In the genomic region with DNA sequence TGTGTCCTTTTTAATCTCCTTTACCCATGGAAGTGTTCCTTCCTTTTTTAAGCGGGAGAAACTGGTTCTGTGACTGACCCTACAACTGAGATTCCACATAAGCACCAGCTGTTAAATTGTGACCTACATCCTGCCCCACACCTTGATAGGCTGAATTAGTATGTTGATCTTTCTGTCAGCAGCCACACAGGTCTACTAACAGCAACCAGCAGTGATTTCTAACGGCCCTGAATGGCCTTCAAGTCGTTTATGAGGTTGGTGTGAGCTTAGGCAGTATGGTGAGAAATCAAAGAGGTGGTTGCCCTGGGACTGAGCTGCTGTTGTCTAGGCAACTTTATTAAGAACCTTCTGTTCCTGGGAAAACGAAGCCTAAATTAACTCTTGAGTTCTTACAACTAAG, we compare ENCODE assay signal across 14 cellular contexts.
DNase-seq lines count a peak whose midpoint lies in the region; ATAC-seq, FAIRE-seq and TF ChIP-seq lines count a peak whose summit lies in the region.
"Had no signal": no experiment of that assay in that cellular context is flagged by ENCODE, and none has a peak within 500 bp of the region (broad histone marks: within the 10 kb centered on the region; RNA-seq: fewer than 3 reads in every experiment).

No MANE protein-coding gene starts in this region.

- peaks cover 3% of the 10 kb centered on the region; the same call in 1 of the 2 replicates for H3K27me3 Mint-ChIP-seq in WTC11 (ENCODE audit: low read depth)
- H3K27me3 Mint-ChIP-seq: CD4-positive, alpha-beta memory T cell; IgD-negative memory B cell had no signal

- peak; percentile 32 for FAIRE-seq in D721Med (lab: Jason Lieb, UNC)
- FAIRE-seq: A549, H54 had no signal

- DNase-seq in D721Med (ENCODE audit: insufficient read length, low spot score) (no peak), DMS53 (lab: John Stamatoyannopoulos, UW) (peak; percentile 77), WTC11 (ENCODE audit: low spot score) (no peak), left kidney (ENCODE audit: low read depth, low spot score) (peak; percentile 19), dedifferentiated amniotic fluid mesenchymal stem cell (ENCODE audit: extremely low spot score) (no peak), COLO668 (lab: John Stamatoyannopoulos, UW; ENCODE audit: unreplicated experiment) (no peak), NCI-H2227 treated with DMSO at 0.1 percent for 48 hours (lab: John Stamatoyannopoulos, UW) (no peak)
- DNase-seq: BE2C; CD4-positive, alpha-beta memory T cell; COR-L47 had no signal

- H3K27ac Mint-ChIP-seq in WTC11: no peak overlapping the region
- H3K27ac Mint-ChIP-seq: CD4-positive, alpha-beta memory T cell; IgD-negative memory B cell had no signal

- no peaks in the 10 kb centered on the region for H3K9me3 Mint-ChIP-seq in WTC11
- H3K9me3 Mint-ChIP-seq: IgD-negative memory B cell had no signal

- no peak overlapping the region for H3K4me3 Mint-ChIP-seq in WTC11
- H3K4me3 Mint-ChIP-seq: CD4-positive, alpha-beta memory T cell; IgD-negative memory B cell had no signal

- POLR2A ChIA-PET in WTC11 (lab: Charles Lee): no interaction called here

- CTCF ChIA-PET in WTC11 (lab: Charles Lee): no interaction called here

- H3K36me3 Mint-ChIP-seq in WTC11: no peaks in the 10 kb centered on the region
- H3K36me3 Mint-ChIP-seq: CD4-positive, alpha-beta memory T cell; IgD-negative memory B cell had no signal

- H3K4me1 Mint-ChIP-seq in WTC11: peaks cover 16% of the 10 kb centered on the region
- H3K4me1 Mint-ChIP-seq: CD4-positive, alpha-beta memory T cell; IgD-negative memory B cell had no signal

- TF ChIP-seq CTCF in D721Med (IDR thresholded peaks at IDR 0.05; ENCODE audit: insufficient read depth, missing control alignments): no peak
- no peak for TF ChIP-seq CTCF in WTC11 (IDR thresholded peaks at IDR 0.05)

- peak; percentile 87 for ATAC-seq in WTC11
- no peak for ATAC-seq in HG02970 (IDR thresholded peaks at IDR 0.05; ENCODE audit: low FRiP score, unreplicated experiment)
- ATAC-seq: A549 had no signal

TF ChIP-seq in WTC11, 78 proteins besides CTCF, POLR2A, EP300 and RAD21:
- TF ChIP-seq ZNF121 (CRISPR knock-in tag; IDR thresholded peaks at IDR 0.05): no peak
- no peak for TF ChIP-seq NR1H2 (CRISPR knock-in tag; IDR thresholded peaks at IDR 0.05)
- TF ChIP-seq, protein P1, sequence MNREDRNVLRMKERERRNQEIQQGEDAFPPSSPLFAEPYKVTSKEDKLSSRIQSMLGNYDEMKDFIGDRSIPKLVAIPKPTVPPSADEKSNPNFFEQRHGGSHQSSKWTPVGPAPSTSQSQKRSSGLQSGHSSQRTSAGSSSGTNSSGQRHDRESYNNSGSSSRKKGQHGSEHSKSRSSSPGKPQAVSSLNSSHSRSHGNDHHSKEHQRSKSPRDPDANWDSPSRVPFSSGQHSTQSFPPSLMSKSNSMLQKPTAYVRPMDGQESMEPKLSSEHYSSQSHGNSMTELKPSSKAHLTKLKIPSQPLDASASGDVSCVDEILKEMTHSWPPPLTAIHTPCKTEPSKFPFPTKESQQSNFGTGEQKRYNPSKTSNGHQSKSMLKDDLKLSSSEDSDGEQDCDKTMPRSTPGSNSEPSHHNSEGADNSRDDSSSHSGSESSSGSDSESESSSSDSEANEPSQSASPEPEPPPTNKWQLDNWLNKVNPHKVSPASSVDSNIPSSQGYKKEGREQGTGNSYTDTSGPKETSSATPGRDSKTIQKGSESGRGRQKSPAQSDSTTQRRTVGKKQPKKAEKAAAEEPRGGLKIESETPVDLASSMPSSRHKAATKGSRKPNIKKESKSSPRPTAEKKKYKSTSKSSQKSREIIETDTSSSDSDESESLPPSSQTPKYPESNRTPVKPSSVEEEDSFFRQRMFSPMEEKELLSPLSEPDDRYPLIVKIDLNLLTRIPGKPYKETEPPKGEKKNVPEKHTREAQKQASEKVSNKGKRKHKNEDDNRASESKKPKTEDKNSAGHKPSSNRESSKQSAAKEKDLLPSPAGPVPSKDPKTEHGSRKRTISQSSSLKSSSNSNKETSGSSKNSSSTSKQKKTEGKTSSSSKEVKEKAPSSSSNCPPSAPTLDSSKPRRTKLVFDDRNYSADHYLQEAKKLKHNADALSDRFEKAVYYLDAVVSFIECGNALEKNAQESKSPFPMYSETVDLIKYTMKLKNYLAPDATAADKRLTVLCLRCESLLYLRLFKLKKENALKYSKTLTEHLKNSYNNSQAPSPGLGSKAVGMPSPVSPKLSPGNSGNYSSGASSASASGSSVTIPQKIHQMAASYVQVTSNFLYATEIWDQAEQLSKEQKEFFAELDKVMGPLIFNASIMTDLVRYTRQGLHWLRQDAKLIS (CRISPR knock-in tag; IDR thresholded peaks at IDR 0.05; ENCODE audit: borderline replicate concordance): no peak
- TF ChIP-seq MAX (CRISPR knock-in tag; IDR thresholded peaks at IDR 0.05): no peak
- no peak for TF ChIP-seq ZNF281 (CRISPR knock-in tag; IDR thresholded peaks at IDR 0.05)
- TF ChIP-seq E2F5 (CRISPR knock-in tag; IDR thresholded peaks at IDR 0.05): no peak

Comparison
In these comparisons a context has a peak if more than half of its experiments do, and no peak if none do; other contexts are left out.
1. DNase-seq: peak in DMS53 (single experiment) and left kidney (single experiment); none in D721Med (single experiment), WTC11 (single experiment), dedifferentiated amniotic fluid mesenchymal stem cell (single experiment), COLO668 (single experiment) and NCI-H2227 treated with DMSO at 0.1 percent for 48 hours (single experiment).